ENCODE assay signal across 8 cellular contexts in genomic region chr1:234772345-234773147, GRCh38.
DNase-seq lines count a peak whose midpoint lies in the region; ATAC-seq lines count a peak whose summit lies in the region.

No MANE protein-coding gene starts in this region.

- H3K4me3 Mint-ChIP-seq in activated CD4-positive, alpha-beta T cell treated with anti-CD3 and anti-CD28 coated beads, Interleukin-2, amount 10 ng/mL, durations not matched to agents 24 days and 14 days: peak overlapping the region; percentile 65
- peak overlapping the region; percentile 2 for H3K4me3 Mint-ChIP-seq in dendritic cell treated with granulocyte-macrophage colony-stimulating factor and Interleukin-4, amounts not matched to agents 40 ng/mL and 50 ng/mL, for 4 days

- intact Hi-C loops in activated CD4-positive, alpha-beta T cell treated with anti-CD3 and anti-CD28 coated beads, Interleukin-2, amount 10 ng/mL, durations not matched to agents 24 days and 14 days (cut with micrococcal nuclease): loop anchor here (1.0 to 5.0 kb wide), 10 partner anchors 14 to 270 kb away; no protein-coding TSS in a partner anchor
- intact Hi-C loops in dendritic cell treated with granulocyte-macrophage colony-stimulating factor and Interleukin-4, amounts not matched to agents 40 ng/mL and 50 ng/mL, for 4 days (cut with micrococcal nuclease): loop anchor here (2.0 kb wide), 1 partner anchor 68 kb away; no protein-coding TSS in a partner anchor

- ATAC-seq in GM18498 (IDR thresholded peaks at IDR 0.05; ENCODE audit: unreplicated experiment): peak; percentile 92
- ATAC-seq in HG02642 (IDR thresholded peaks at IDR 0.05; ENCODE audit: poor library complexity, unreplicated experiment): peak; percentile 91

- peaks cover 54% of the 10 kb centered on the region for H3K4me1 Mint-ChIP-seq in activated CD4-positive, alpha-beta T cell treated with anti-CD3 and anti-CD28 coated beads, Interleukin-2, amount 10 ng/mL, durations not matched to agents 24 days and 14 days
- H3K4me1 Mint-ChIP-seq in dendritic cell treated with granulocyte-macrophage colony-stimulating factor and Interleukin-4, amounts not matched to agents 40 ng/mL and 50 ng/mL, for 4 days (ENCODE audit: low read depth): peaks cover 56% of the 10 kb centered on the region

- DNase-seq in NCI-H1694 treated with DMSO at 0.1 percent for 48 hours (lab: John Stamatoyannopoulos, UW) (peak; percentile 87), mesenteric fat pad (ENCODE audit: low spot score) (peak; percentile 87), NCI-H526 (lab: John Stamatoyannopoulos, UW) (no peak)
- DNase-seq in activated CD4-positive, alpha-beta T cell treated with anti-CD3 and anti-CD28 coated beads, Interleukin-2, amount 10 ng/mL, durations not matched to agents 24 days and 14 days: peak; percentile 95
- peak; percentile 75 for DNase-seq in stimulated activated CD8-positive, alpha-beta memory T cell treated with anti-CD3 and anti-CD28 coated beads, Interleukin-4, amount 100 ng/mL, for 24 hours (ENCODE audit: low read depth)

- no peaks in the 10 kb centered on the region for H3K27me3 Mint-ChIP-seq in activated CD4-positive, alpha-beta T cell treated with anti-CD3 and anti-CD28 coated beads, Interleukin-2, amount 10 ng/mL, durations not matched to agents 24 days and 14 days
- no peaks in the 10 kb centered on the region for H3K27me3 Mint-ChIP-seq in dendritic cell treated with granulocyte-macrophage colony-stimulating factor and Interleukin-4, amounts not matched to agents 40 ng/mL and 50 ng/mL, for 4 days

- H3K36me3 Mint-ChIP-seq in activated CD4-positive, alpha-beta T cell treated with anti-CD3 and anti-CD28 coated beads, Interleukin-2, amount 10 ng/mL, durations not matched to agents 24 days and 14 days (ENCODE audit: low read depth): peaks cover 11% of the 10 kb centered on the region
- no peaks in the 10 kb centered on the region for H3K36me3 Mint-ChIP-seq in dendritic cell treated with granulocyte-macrophage colony-stimulating factor and Interleukin-4, amounts not matched to agents 40 ng/mL and 50 ng/mL, for 4 days (ENCODE audit: low read depth)

- peak overlapping the region; percentile 95 for H3K27ac Mint-ChIP-seq in activated CD4-positive, alpha-beta T cell treated with anti-CD3 and anti-CD28 coated beads, Interleukin-2, amount 10 ng/mL, durations not matched to agents 24 days and 14 days
- no peak overlapping the region for H3K27ac Mint-ChIP-seq in dendritic cell treated with granulocyte-macrophage colony-stimulating factor and Interleukin-4, amounts not matched to agents 40 ng/mL and 50 ng/mL, for 4 days

- H3K9me3 Mint-ChIP-seq in activated CD4-positive, alpha-beta T cell treated with anti-CD3 and anti-CD28 coated beads, Interleukin-2, amount 10 ng/mL, durations not matched to agents 24 days and 14 days: peaks cover 4% of the 10 kb centered on the region
- no peaks in the 10 kb centered on the region for H3K9me3 Mint-ChIP-seq in dendritic cell treated with granulocyte-macrophage colony-stimulating factor and Interleukin-4, amounts not matched to agents 40 ng/mL and 50 ng/mL, for 4 days

Comparison
In these comparisons a context has a peak if more than half of its experiments do, and no peak if none do; other contexts are left out.
1. DNase-seq: peak in NCI-H1694 treated with DMSO at 0.1 percent for 48 hours (single experiment), activated CD4-positive, alpha-beta T cell treated with anti-CD3 and anti-CD28 coated beads, Interleukin-2, amount 10 ng/mL, durations not matched to agents 24 days and 14 days (single experiment), mesenteric fat pad (single experiment) and stimulated activated CD8-positive, alpha-beta memory T cell treated with anti-CD3 and anti-CD28 coated beads, Interleukin-4, amount 100 ng/mL, for 24 hours (single experiment); none in NCI-H526 (0 of 2).